In genomic region chr19:4916292-4917082, GRCh38 we compare ENCODE assay signal across 8 cellular contexts. TPM values are rescaled to one million over a fixed set of nuclear protein-coding genes. Genes with fewer than 3 reads are reported as not detected.
DNase-seq lines count a peak whose midpoint lies in the region; ATAC-seq, FAIRE-seq and TF ChIP-seq lines count a peak whose summit lies in the region.
"Had no signal": no experiment of that assay in that cellular context is flagged by ENCODE, and none has a peak within 500 bp of the region (broad histone marks: within the 10 kb centered on the region; RNA-seq: fewer than 3 reads in every experiment).

No MANE protein-coding gene starts in this region.

- in situ Hi-C loops in HepG2 (cut with HindIII; ENCODE audit: extremely low pct_ligation_motif_present, low pct_unique_long_range_greater_than_20kb) = no loop called here

- FAIRE-seq in HepG2 (lab: Jason Lieb, UNC) = no peak
- no peak for FAIRE-seq in H54 (lab: Jason Lieb, UNC)

- peaks cover 6% of the 10 kb centered on the region for H3K27me3 Mint-ChIP-seq in HFFc6 (ENCODE audit: insufficient read depth)

- CTCF ChIA-PET in HepG2 (lab: Yijun Ruan, JAX; ENCODE audit: low intra/inter-chr PET ratio, low total read pairs) = no interaction called here

- no peak for TF ChIP-seq RAD21 in HepG2 (CRISPR knock-in tag; IDR thresholded peaks at IDR 0.05)

- H3K27ac ChIP-seq in HepG2 (ENCODE audit: extremely low read length, insufficient read depth, low read length) (no peak overlapping the region), suprapubic skin (peak overlapping the region; percentile 32)

- no peak overlapping the region for H3K4me3 Mint-ChIP-seq in HFFc6

- no peak for DNase-seq in HFFc6
- peak; percentile 74 for DNase-seq in activated CD8-positive, alpha-beta memory T cell treated with anti-CD3 and anti-CD28 coated beads, Interleukin-2, amount 50 U/mL, for 48 hours
- no peak for DNase-seq in HepG2 (ENCODE audit: low spot score)
- peak in 1 of 2 donors; percentile 68 for DNase-seq in suprapubic skin (ENCODE audit: low spot score in 2 of 2)
- no peak for DNase-seq in H54 (ENCODE audit: insufficient read length, low spot score)
- DNase-seq in EL = no peak
- DNase-seq in H4 (ENCODE audit: low spot score) = no peak

- intact Hi-C loops in HepG2 (cut with micrococcal nuclease; ENCODE audit: unreplicated experiment) = no loop called here

- TF ChIP-seq POLR2A in HepG2 (IDR thresholded peaks at IDR 0.05; ENCODE audit: insufficient read depth in 1 of 2, low read depth in 2 of 2, low read length in 2 of 2) = no peak
- TF ChIP-seq POLR2A in suprapubic skin (IDR thresholded peaks at IDR 0.05) = no peak
- no peak for TF ChIP-seq POLR2A in H54 (IDR thresholded peaks at IDR 0.05; ENCODE audit: low read depth, low read length)

- peaks cover 2% of the 10 kb centered on the region; the same call in 1 of the 2 replicates for H4K20me1 ChIP-seq in HepG2 (ENCODE audit: insufficient read depth, low read length)

- no peak overlapping the region for H3K4me3 ChIP-seq in HepG2 (replicated peaks in 1 of 3; ENCODE audit: insufficient read depth in 1 of 3, low read depth in 2 of 3, low read length in 3 of 3)
- peak overlapping the region; percentile 31 for H3K4me3 ChIP-seq in suprapubic skin

- no TSS peak for BruUV-seq in HepG2 (replicated peaks; lab: Mats Ljungman, UMichigan)

- H2AFZ ChIP-seq in HepG2 (ENCODE audit: low read length) = no peak overlapping the region

- no peak overlapping the region for H3K9ac ChIP-seq in HepG2 (ENCODE audit: insufficient read depth, low read depth, low read length)

- TF ChIP-seq CTCF in HFFc6 (IDR thresholded peaks at IDR 0.05) (no peak), HepG2 (CRISPR knock-in tag; IDR thresholded peaks at IDR 0.05) (no peak), suprapubic skin (IDR thresholded peaks at IDR 0.05) (no peak)

- H3K36me3 ChIP-seq in HepG2 (replicated peaks in 1 of 2; ENCODE audit: control insufficient read depth in 1 of 2, insufficient read depth in 2 of 2, low read length in 2 of 2) (peaks cover 2 to 30% of the 10 kb centered on the region in 2 experiments; a peak in 4 of 5 replicates), suprapubic skin (no peaks in the 10 kb centered on the region)

- H3K4me1 ChIP-seq in HepG2 (ENCODE audit: insufficient read depth, low read length) = peaks cover 21% of the 10 kb centered on the region
- peaks cover 38% of the 10 kb centered on the region for H3K4me1 ChIP-seq in suprapubic skin

- H3K79me2 ChIP-seq in HepG2 (ENCODE audit: insufficient read depth, low read length) = peaks cover 72% of the 10 kb centered on the region

- 94% methylated on average over 40 of the region's 41 CpGs for WGBS in HepG2 (ENCODE audit: low lambda C conversion rate)
- whole genome bisulfite sequencing in suprapubic skin = 87% methylated on average over 41 of the region's 41 CpGs

- H3K36me3 Mint-ChIP-seq in HFFc6 (ENCODE audit: low read depth) = peaks cover 38% of the 10 kb centered on the region

- no peaks in the 10 kb centered on the region for H3K27me3 ChIP-seq in HepG2 (ENCODE audit: control insufficient read depth in 1 of 2, insufficient read depth in 2 of 2, low read length in 2 of 2)
- H3K27me3 ChIP-seq in suprapubic skin = no peaks in the 10 kb centered on the region

- POLR2A ChIA-PET in HepG2 (lab: Yijun Ruan, JAX) = interaction anchor here (0.6 kb wide), 1 partner anchor 516 kb away, joined by 3 read pairs; the partner anchor contains the start of gene SH3GL1

- H3K4me1 Mint-ChIP-seq in HFFc6 (ENCODE audit: low read depth) = peaks cover 46% of the 10 kb centered on the region

- no peak for ATAC-seq in HepG2

- peak overlapping the region; percentile 97 for H3K27ac Mint-ChIP-seq in HFFc6

- no peaks in the 10 kb centered on the region for H3K9me3 Mint-ChIP-seq in HFFc6

- H3K9me3 ChIP-seq in HepG2 (ENCODE audit: low read length) = no peaks in the 10 kb centered on the region
- no peaks in the 10 kb centered on the region for H3K9me3 ChIP-seq in suprapubic skin

- TF ChIP-seq EP300 in HepG2 (IDR thresholded peaks at IDR 0.05; ENCODE audit: low read depth in 2 of 2, low read length in 2 of 2) (no peak), HepG2 (CRISPR knock-in tag; IDR thresholded peaks at IDR 0.05; ENCODE audit: borderline replicate concordance) (no peak), suprapubic skin (IDR thresholded peaks at IDR 0.05) (no peak)

- no peak overlapping the region for H3K4me2 ChIP-seq in HepG2 (ENCODE audit: low read depth, low read length)

RNA-seq across cellular contexts. Expression of gene UHRF1, which starts 7.2 kb away (rescaled TPM):
- total RNA-seq in HFFc6 (2021; fragmentation: NEBNext Ultra II Directional; extraction: Animal tissue kit (Norgen Biotek cat#: 25700)) = 10 to 100 TPM; 41.9 to 74.1 (median 70.1) TPM
- total RNA-seq in HepG2 (2016; rRNA removed; fragmentation: Illumina TruSeq; extraction: Trizol) (77.7 and 78.4 TPM in 2 replicates), suprapubic skin (1 to 10 TPM in 3 of 4 donors, under 1 TPM in 1; 0.40 to 3.7 (median 2.8) TPM)
- 3.9 and 6.2 TPM in 2 replicates for total RNA-seq in HepG2 (2016; cell fraction: cytosol; rRNA removed; fragmentation: Illumina TruSeq; extraction: Trizol; ENCODE audit: low read depth)
- total RNA-seq in HepG2 (2016; cell fraction: insoluble cytoplasmic fraction; rRNA removed; fragmentation: Illumina TruSeq; extraction: Trizol) = 67.8 and 81.6 TPM in 2 replicates
- 20.0 and 21.7 TPM in 2 replicates for total RNA-seq in HepG2 (2016; cell fraction: membrane; rRNA removed; fragmentation: Illumina TruSeq; extraction: Trizol)
- total RNA-seq in HepG2 (2016; cell fraction: nucleus; rRNA removed; fragmentation: Illumina TruSeq; extraction: Trizol) = 44.9 and 50.5 TPM in 2 replicates
- 6.6 and 6.8 TPM in 2 replicates for polyA plus RNA-seq in HepG2 (2011; rRNA removed)
- polyA plus RNA-seq in HepG2 (2011; cell fraction: cytosol; rRNA removed) = 3.1 and 4.8 TPM in 2 replicates
- polyA plus RNA-seq in HepG2 (2011; cell fraction: nucleus; rRNA removed) = 10.7 and 15.0 TPM in 2 replicates
- polyA plus RNA-seq in HepG2 (2012) = 6.1 and 15.1 TPM in 2 replicates
- 2.1 and 2.4 TPM in 2 replicates for polyA plus RNA-seq in HepG2 (2016; cell fraction: cytosol; fragmentation: Illumina TruSeq; extraction: Trizol; ENCODE audit: low read depth)
- 65.4 and 73.6 TPM in 2 replicates for polyA plus RNA-seq in HepG2 (2016; cell fraction: insoluble cytoplasmic fraction; fragmentation: Illumina TruSeq; extraction: Trizol; ENCODE audit: low read depth)
- 7.7 and 8.4 TPM in 2 replicates for polyA plus RNA-seq in HepG2 (2016; cell fraction: membrane; fragmentation: Illumina TruSeq; extraction: Trizol; ENCODE audit: low read depth)
- 78.8 and 80.1 TPM in 2 replicates for polyA plus RNA-seq in HepG2 (2016; cell fraction: nucleus; fragmentation: Illumina TruSeq; extraction: Trizol; ENCODE audit: insufficient read depth, low read depth)
- 16.7 and 45.7 TPM in 2 replicates for polyA minus RNA-seq in HepG2 (2011; rRNA and poly(A)+ RNA removed; ENCODE audit: low replicate concordance)
- polyA minus RNA-seq in HepG2 (2011; cell fraction: cytosol; rRNA and poly(A)+ RNA removed) = 4.4 and 8.6 TPM in 2 replicates
- 4.1 and 5.9 TPM in 2 replicates for polyA minus RNA-seq in HepG2 (2011; cell fraction: nucleus; rRNA and poly(A)+ RNA removed)
- 26.9 and 35.8 TPM in 2 replicates for total RNA-seq in H4 (2014; rRNA removed; shearing (Covaris generic))

RNA-seq across cellular contexts. Expression of gene ARRDC5, which starts 13.8 kb away (rescaled TPM):
- total RNA-seq in HFFc6 (2021; fragmentation: NEBNext Ultra II Directional; extraction: Animal tissue kit (Norgen Biotek cat#: 25700)) = not detected
- not detected in 2 replicates for total RNA-seq in HepG2 (2016; rRNA removed; fragmentation: Illumina TruSeq; extraction: Trizol)
- total RNA-seq in HepG2 (2016; cell fraction: cytosol; rRNA removed; fragmentation: Illumina TruSeq; extraction: Trizol; ENCODE audit: low read depth) = not detected in 2 replicates
- total RNA-seq in HepG2 (2016; cell fraction: insoluble cytoplasmic fraction; rRNA removed; fragmentation: Illumina TruSeq; extraction: Trizol) = not detected in 2 replicates
- not detected in 2 replicates for total RNA-seq in HepG2 (2016; cell fraction: membrane; rRNA removed; fragmentation: Illumina TruSeq; extraction: Trizol)
- total RNA-seq in HepG2 (2016; cell fraction: nucleus; rRNA removed; fragmentation: Illumina TruSeq; extraction: Trizol) = not detected in 2 replicates
- polyA plus RNA-seq in HepG2 (2011; rRNA removed) = not detected in 2 replicates
- polyA plus RNA-seq in HepG2 (2011; cell fraction: cytosol; rRNA removed) = not detected in 2 replicates
- polyA plus RNA-seq in HepG2 (2011; cell fraction: nucleus; rRNA removed) = not detected in 2 replicates
- not detected in 2 replicates for polyA plus RNA-seq in HepG2 (2012)
- polyA plus RNA-seq in HepG2 (2016; cell fraction: cytosol; fragmentation: Illumina TruSeq; extraction: Trizol; ENCODE audit: low read depth) = not detected in 2 replicates
- polyA plus RNA-seq in HepG2 (2016; cell fraction: insoluble cytoplasmic fraction; fragmentation: Illumina TruSeq; extraction: Trizol; ENCODE audit: low read depth) = not detected in 2 replicates
- polyA plus RNA-seq in HepG2 (2016; cell fraction: membrane; fragmentation: Illumina TruSeq; extraction: Trizol; ENCODE audit: low read depth) = not detected in 2 replicates
- polyA plus RNA-seq in HepG2 (2016; cell fraction: nucleus; fragmentation: Illumina TruSeq; extraction: Trizol; ENCODE audit: insufficient read depth, low read depth) = not detected in 2 replicates
- polyA minus RNA-seq in HepG2 (2011; rRNA and poly(A)+ RNA removed; ENCODE audit: low replicate concordance) = 0.09 TPM in 1 of 2 replicates, not detected in the other
- not detected in 2 replicates for polyA minus RNA-seq in HepG2 (2011; cell fraction: cytosol; rRNA and poly(A)+ RNA removed)
- not detected in 2 replicates for polyA minus RNA-seq in HepG2 (2011; cell fraction: nucleus; rRNA and poly(A)+ RNA removed)
- total RNA-seq in suprapubic skin = under 1 TPM in 1 of 4 donors, not detected in 3; 0.48 TPM
- not detected in 2 replicates for total RNA-seq in H4 (2014; rRNA removed; shearing (Covaris generic))
- total RNA-seq: HT1080 had no signal

RNA-seq across cellular contexts. Expression of gene PLIN3, which starts 49.0 kb away (rescaled TPM):
- total RNA-seq in HFFc6 (2021; fragmentation: NEBNext Ultra II Directional; extraction: Animal tissue kit (Norgen Biotek cat#: 25700)) = 100 to 1,000 TPM; 250 to 300 (median 266) TPM
- total RNA-seq in HepG2 (2016; rRNA removed; fragmentation: Illumina TruSeq; extraction: Trizol) (49.3 and 59.8 TPM in 2 replicates), suprapubic skin (10 to 100 TPM; 52.4 to 74.9 (median 65.5) TPM)
- total RNA-seq in HepG2 (2016; cell fraction: cytosol; rRNA removed; fragmentation: Illumina TruSeq; extraction: Trizol; ENCODE audit: low read depth) = 8.6 and 11.0 TPM in 2 replicates
- total RNA-seq in HepG2 (2016; cell fraction: insoluble cytoplasmic fraction; rRNA removed; fragmentation: Illumina TruSeq; extraction: Trizol) = 52.7 and 59.0 TPM in 2 replicates
- 25.3 and 25.7 TPM in 2 replicates for total RNA-seq in HepG2 (2016; cell fraction: membrane; rRNA removed; fragmentation: Illumina TruSeq; extraction: Trizol)
- 20.1 and 21.0 TPM in 2 replicates for total RNA-seq in HepG2 (2016; cell fraction: nucleus; rRNA removed; fragmentation: Illumina TruSeq; extraction: Trizol)
- polyA plus RNA-seq in HepG2 (2011; rRNA removed) = 57.9 and 69.4 TPM in 2 replicates
- polyA plus RNA-seq in HepG2 (2011; cell fraction: cytosol; rRNA removed) = 64.8 and 97.9 TPM in 2 replicates
- polyA plus RNA-seq in HepG2 (2011; cell fraction: nucleus; rRNA removed) = 34.7 and 36.0 TPM in 2 replicates
- polyA plus RNA-seq in HepG2 (2012) = 36.2 and 55.0 TPM in 2 replicates
- 10.8 and 11.1 TPM in 2 replicates for polyA plus RNA-seq in HepG2 (2016; cell fraction: cytosol; fragmentation: Illumina TruSeq; extraction: Trizol; ENCODE audit: low read depth)
- polyA plus RNA-seq in HepG2 (2016; cell fraction: insoluble cytoplasmic fraction; fragmentation: Illumina TruSeq; extraction: Trizol; ENCODE audit: low read depth) = 68.3 and 74.9 TPM in 2 replicates
- 20.0 and 20.9 TPM in 2 replicates for polyA plus RNA-seq in HepG2 (2016; cell fraction: membrane; fragmentation: Illumina TruSeq; extraction: Trizol; ENCODE audit: low read depth)
- polyA plus RNA-seq in HepG2 (2016; cell fraction: nucleus; fragmentation: Illumina TruSeq; extraction: Trizol; ENCODE audit: insufficient read depth, low read depth) = 31.2 and 32.3 TPM in 2 replicates
- polyA minus RNA-seq in HepG2 (2011; rRNA and poly(A)+ RNA removed; ENCODE audit: low replicate concordance) = 93.3 and 183 TPM in 2 replicates
- polyA minus RNA-seq in HepG2 (2011; cell fraction: cytosol; rRNA and poly(A)+ RNA removed) = 76.8 and 81.5 TPM in 2 replicates
- polyA minus RNA-seq in HepG2 (2011; cell fraction: nucleus; rRNA and poly(A)+ RNA removed) = 26.5 and 32.3 TPM in 2 replicates
- total RNA-seq in H4 (2014; rRNA removed; shearing (Covaris generic)) = 86.6 and 92.1 TPM in 2 replicates

RNA-seq across cellular contexts. Expression of gene KDM4B, which starts 52.4 kb away (rescaled TPM):
- 10 to 100 TPM; 17.0 to 27.2 (median 20.3) TPM for total RNA-seq in HFFc6 (2021; fragmentation: NEBNext Ultra II Directional; extraction: Animal tissue kit (Norgen Biotek cat#: 25700))
- total RNA-seq in HepG2 (2016; rRNA removed; fragmentation: Illumina TruSeq; extraction: Trizol) (4.4 and 4.9 TPM in 2 replicates), suprapubic skin (10 to 100 TPM; 34.2 to 82.7 (median 48.7) TPM)
- 8.2 and 11.5 TPM in 2 replicates for total RNA-seq in HepG2 (2016; cell fraction: cytosol; rRNA removed; fragmentation: Illumina TruSeq; extraction: Trizol; ENCODE audit: low read depth)
- total RNA-seq in HepG2 (2016; cell fraction: insoluble cytoplasmic fraction; rRNA removed; fragmentation: Illumina TruSeq; extraction: Trizol) = 3.5 and 4.9 TPM in 2 replicates
- total RNA-seq in HepG2 (2016; cell fraction: membrane; rRNA removed; fragmentation: Illumina TruSeq; extraction: Trizol) = 3.1 and 3.8 TPM in 2 replicates
- 3.9 and 4.5 TPM in 2 replicates for total RNA-seq in HepG2 (2016; cell fraction: nucleus; rRNA removed; fragmentation: Illumina TruSeq; extraction: Trizol)
- polyA plus RNA-seq in HepG2 (2011; rRNA removed) = 14.6 and 18.6 TPM in 2 replicates
- polyA plus RNA-seq in HepG2 (2011; cell fraction: cytosol; rRNA removed) = 6.9 and 11.2 TPM in 2 replicates
- polyA plus RNA-seq in HepG2 (2011; cell fraction: nucleus; rRNA removed) = 33.5 and 43.5 TPM in 2 replicates
- 13.7 TPM in 2 replicates for polyA plus RNA-seq in HepG2 (2012)
- 0.49 and 0.51 TPM in 2 replicates for polyA plus RNA-seq in HepG2 (2016; cell fraction: cytosol; fragmentation: Illumina TruSeq; extraction: Trizol; ENCODE audit: low read depth)
- 4.1 and 5.2 TPM in 2 replicates for polyA plus RNA-seq in HepG2 (2016; cell fraction: insoluble cytoplasmic fraction; fragmentation: Illumina TruSeq; extraction: Trizol; ENCODE audit: low read depth)
- 0.86 and 1.2 TPM in 2 replicates for polyA plus RNA-seq in HepG2 (2016; cell fraction: membrane; fragmentation: Illumina TruSeq; extraction: Trizol; ENCODE audit: low read depth)
- polyA plus RNA-seq in HepG2 (2016; cell fraction: nucleus; fragmentation: Illumina TruSeq; extraction: Trizol; ENCODE audit: insufficient read depth, low read depth) = 7.8 and 9.0 TPM in 2 replicates
- polyA minus RNA-seq in HepG2 (2011; rRNA and poly(A)+ RNA removed; ENCODE audit: low replicate concordance) = 27.9 and 166 TPM in 2 replicates
- 29.8 and 30.8 TPM in 2 replicates for polyA minus RNA-seq in HepG2 (2011; cell fraction: cytosol; rRNA and poly(A)+ RNA removed)
- polyA minus RNA-seq in HepG2 (2011; cell fraction: nucleus; rRNA and poly(A)+ RNA removed) = 29.2 and 30.7 TPM in 2 replicates
- total RNA-seq in H4 (2014; rRNA removed; shearing (Covaris generic)) = 4.6 and 7.2 TPM in 2 replicates
